In the genomic region with DNA sequence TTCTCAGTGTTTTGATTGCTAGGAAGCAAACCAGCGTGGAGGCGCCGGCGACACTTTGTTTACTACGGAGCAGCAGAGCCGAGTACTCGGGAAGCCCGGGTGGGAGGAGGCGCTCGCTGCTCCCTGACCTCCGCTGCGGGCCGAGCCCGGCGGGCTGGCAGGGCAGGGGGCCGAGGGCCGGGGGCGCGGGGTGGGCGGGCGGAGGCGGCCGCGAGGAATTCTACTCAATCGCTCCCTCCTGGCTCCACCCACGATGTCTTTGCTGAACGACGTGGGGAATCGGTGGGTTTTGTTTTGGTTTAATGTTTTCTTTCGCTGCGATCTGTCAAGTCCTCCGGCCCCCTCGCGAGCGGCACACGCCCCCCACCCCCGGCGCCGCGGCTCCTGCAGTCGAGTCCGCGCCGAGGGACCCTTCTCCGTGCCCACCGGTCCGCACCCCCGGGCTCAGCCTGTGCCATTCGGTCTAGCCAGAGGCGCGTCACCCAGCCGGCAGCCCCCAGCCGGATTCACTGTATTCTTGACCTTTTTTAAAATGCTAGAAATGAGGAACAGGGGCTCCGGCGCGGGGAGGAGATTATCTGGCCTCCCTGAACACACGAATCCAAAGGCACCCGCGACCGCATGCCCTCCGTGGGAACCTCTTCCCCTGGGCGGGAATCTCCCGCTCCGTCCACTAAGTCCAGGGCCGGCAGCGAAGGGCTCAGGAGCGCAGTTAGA, we compare ENCODE assay signal across 8 cellular contexts. TPM values are rescaled to one million over a fixed set of nuclear protein-coding genes. Genes with fewer than 3 reads are reported as not detected.
DNase-seq lines count a peak whose midpoint lies in the region; ATAC-seq, FAIRE-seq and TF ChIP-seq lines count a peak whose summit lies in the region.

No MANE protein-coding gene starts in this region.

- peak overlapping the region; percentile 72 for H3K9ac ChIP-seq in endocrine pancreas (ENCODE audit: control insufficient read depth, insufficient read depth, low read length)

- peak overlapping the region; percentile 62 for H3K27ac ChIP-seq in VCaP
- peak overlapping the region; percentile 97 to 100 for H3K27ac ChIP-seq in tibial artery

- no peaks in the 10 kb centered on the region for H3K36me3 ChIP-seq in endocrine pancreas (ENCODE audit: control insufficient read depth, insufficient read depth, low read length)
- no peaks in the 10 kb centered on the region for H3K36me3 ChIP-seq in tibial artery

- H3K4me3 ChIP-seq in endocrine pancreas (ENCODE audit: control insufficient read depth, insufficient read depth, low read length) (peak overlapping the region; percentile 6), tibial artery (peak overlapping the region; percentile 71 to 99)

- FAIRE-seq in GM12892 (lab: Jason Lieb, UNC) = no peak

- DNase-seq in A172 (ENCODE audit: low spot score) = peak; percentile 14
- peak; percentile 49 for DNase-seq in GM12892 (ENCODE audit: insufficient read length)
- peak; percentile 43 for DNase-seq in midbrain (lab: John Stamatoyannopoulos, UW)
- DNase-seq in tibial artery = peak; percentile 65 to 75
- no peak for DNase-seq in NCI-H2171 treated with DMSO at 0.1 percent for 48 hours (lab: John Stamatoyannopoulos, UW)

- peaks cover 15% of the 10 kb centered on the region for H3K4me1 ChIP-seq in endocrine pancreas (ENCODE audit: control insufficient read depth, insufficient read depth, low read length)
- H3K4me1 ChIP-seq in tibial artery = peaks cover 0 to 31% (median 14%) of the 10 kb centered on the region in 4 donors

- intact Hi-C loops in tibial artery (cut with DNase I; ENCODE audit: low total_unique reads) = loop anchor here (10.0 kb wide), 1 partner anchor 192 kb away; no protein-coding TSS in a partner anchor

- peak; percentile 5 for ATAC-seq in HG03520 (IDR thresholded peaks at IDR 0.05; ENCODE audit: unreplicated experiment)

- TF ChIP-seq CTCF in VCaP (conservative IDR thresholded peaks at IDR 0.05) = no peak
- TF ChIP-seq CTCF in tibial artery (IDR thresholded peaks at IDR 0.05) = no peak

- no peaks in the 10 kb centered on the region for H3K27me3 ChIP-seq in endocrine pancreas (ENCODE audit: control insufficient read depth, insufficient read depth, low read length)
- H3K27me3 ChIP-seq in tibial artery = no peaks in the 10 kb centered on the region

- H3K9me3 ChIP-seq in endocrine pancreas (ENCODE audit: control insufficient read depth, low read length) = no peaks in the 10 kb centered on the region
- H3K9me3 ChIP-seq in tibial artery = no peaks in the 10 kb centered on the region

- no peak for TF ChIP-seq POLR2A in GM12892 (IDR thresholded peaks at IDR 0.05; ENCODE audit: low read depth, low read length)

RNA-seq across cellular contexts. Expression of a gene that starts 0.6 kb away (rescaled TPM):
- total RNA-seq in A172 (2014; rRNA removed; shearing (Covaris generic)) = 1.1 and 2.3 TPM in 2 replicates
- 7.0 TPM for polyA plus RNA-seq in GM12892 (2012; ENCODE audit: missing spikeins)
